ENCODE assay signal across 11 cellular contexts in genomic region chr3:52468336-52468735, GRCh38. TPM values are rescaled to one million over a fixed set of nuclear protein-coding genes. Genes with fewer than 3 reads are reported as not detected.
DNase-seq lines count a peak whose midpoint lies in the region; ATAC-seq, FAIRE-seq and TF ChIP-seq lines count a peak whose summit lies in the region.
"Had no signal": no experiment of that assay in that cellular context is flagged by ENCODE, and none has a peak within 500 bp of the region (broad histone marks: within the 10 kb centered on the region; RNA-seq: fewer than 3 reads in every experiment).

No MANE protein-coding gene starts in this region.

- intact Hi-C loops in HepG2 (cut with micrococcal nuclease; ENCODE audit: unreplicated experiment) = no loop called here
- intact Hi-C loops in right cardiac atrium (cut with DNase I) = no loop called here
- intact Hi-C loops in vagina (cut with DNase I) = no loop called here

- no peak overlapping the region for H3K4me2 ChIP-seq in HepG2 (ENCODE audit: low read depth, low read length)

- no peaks in the 10 kb centered on the region for H3K27me3 ChIP-seq in liver (ENCODE audit: control insufficient read depth in 4 of 4, insufficient read depth in 4 of 4, low read length in 3 of 4)
- H3K27me3 ChIP-seq in HepG2 (ENCODE audit: control insufficient read depth in 1 of 2, insufficient read depth in 2 of 2, low read length in 2 of 2) = no peaks in the 10 kb centered on the region
- H3K27me3 ChIP-seq in right cardiac atrium (ENCODE audit: control insufficient read depth, insufficient read depth) = no peaks in the 10 kb centered on the region
- H3K27me3 ChIP-seq in vagina = no peaks in the 10 kb centered on the region

- H3K4me1 ChIP-seq in liver (ENCODE audit: control insufficient read depth in 4 of 4, insufficient read depth in 4 of 4, low read length in 3 of 4) (peaks cover 3 to 37% (median 26%) of the 10 kb centered on the region in 4 donors), HepG2 (ENCODE audit: insufficient read depth, low read length) (peaks cover 9% of the 10 kb centered on the region; the same call in 1 of the 2 replicates), right cardiac atrium (ENCODE audit: control insufficient read depth, insufficient read depth, low read length) (peaks cover 6% of the 10 kb centered on the region), vagina (peaks cover 10% of the 10 kb centered on the region)

- in situ Hi-C loops in HepG2 (cut with HindIII; ENCODE audit: extremely low pct_ligation_motif_present, low pct_unique_long_range_greater_than_20kb) = no loop called here

- H3K36me3 Mint-ChIP-seq in brain = peaks cover 67% of the 10 kb centered on the region

- H3K27ac Mint-ChIP-seq in brain = peak overlapping the region; percentile 20 to 88 (median 81)

- no peak overlapping the region for H2AFZ ChIP-seq in HepG2 (ENCODE audit: low read length)

- H3K27me3 Mint-ChIP-seq in brain = no peaks in the 10 kb centered on the region

- TF ChIP-seq RAD21 in liver (IDR thresholded peaks at IDR 0.05) = no peak
- no peak for TF ChIP-seq RAD21 in HepG2 (CRISPR knock-in tag; IDR thresholded peaks at IDR 0.05)

- H3K4me3 Mint-ChIP-seq in brain = peak overlapping the region in 2 of 5 experiments; percentile 36 to 45

- TF ChIP-seq CTCF in liver (IDR thresholded peaks at IDR 0.05; ENCODE audit: low read depth, low read length, missing input control) (no peak), HepG2 (CRISPR knock-in tag; IDR thresholded peaks at IDR 0.05) (no peak), brain (conservative IDR thresholded peaks at IDR 0.05) (no peak), vagina (IDR thresholded peaks at IDR 0.05) (no peak), GM20000 (IDR thresholded peaks at IDR 0.05; ENCODE audit: extremely low read depth, missing control alignments) (no peak)

- no peak overlapping the region for H3K9ac ChIP-seq in liver (ENCODE audit: low read depth in 1 of 2, low read length in 2 of 2)
- no peak overlapping the region for H3K9ac ChIP-seq in HepG2 (ENCODE audit: insufficient read depth, low read depth, low read length)

- POLR2A ChIA-PET in HepG2 (lab: Yijun Ruan, JAX) = no interaction called here

- H3K36me3 ChIP-seq in liver (ENCODE audit: control insufficient read depth in 4 of 4, insufficient read depth in 3 of 4, low read depth in 1 of 4, low read length in 3 of 4) (peaks cover 0 to 6% (median 1%) of the 10 kb centered on the region in 4 donors), HepG2 (replicated peaks in 1 of 2; ENCODE audit: control insufficient read depth in 1 of 2, insufficient read depth in 2 of 2, low read length in 2 of 2) (peaks cover 13 to 42% of the 10 kb centered on the region in 2 experiments), vagina (peaks cover 0 to 29% of the 10 kb centered on the region in 2 donors)

- no peak for DNase-seq in HepG2 (ENCODE audit: low spot score)
- peak in 2 of 3 donors; percentile 43 to 59 for DNase-seq in right cardiac atrium
- no peak for DNase-seq in vagina (ENCODE audit: extremely low spot score in 2 of 2)
- no peak for DNase-seq in GM20000 (ENCODE audit: low spot score)
- no peak for DNase-seq in GOT3 (lab: John Stamatoyannopoulos, UW)
- DNase-seq in urothelium cell line (ENCODE audit: low spot score) = no peak
- DNase-seq: activated CD8-positive, alpha-beta memory T cell treated with anti-CD3 and anti-CD28 coated beads, Interleukin-2, amount 50 U/mL, for 4 hours; NCI-H1092 treated with DMSO at 0.1 percent for 48 hours; T-helper 2 cell had no signal

- H3K27ac ChIP-seq in liver (ENCODE audit: low read depth in 1 of 2, low read length in 2 of 2) = no peak overlapping the region
- H3K27ac ChIP-seq in HepG2 (ENCODE audit: extremely low read length, insufficient read depth, low read length) = no peak overlapping the region
- H3K27ac ChIP-seq in right cardiac atrium (ENCODE audit: low read length) = peak overlapping the region; percentile 43
- H3K27ac ChIP-seq in vagina = peak overlapping the region; percentile 4

- TF ChIP-seq POLR2A in HepG2 (IDR thresholded peaks at IDR 0.05; ENCODE audit: insufficient read depth in 1 of 2, low read depth in 2 of 2, low read length in 2 of 2) (no peak), vagina (IDR thresholded peaks at IDR 0.05) (no peak)

- BruUV-seq in HepG2 (replicated peaks; lab: Mats Ljungman, UMichigan) = no TSS peak

- H3K4me3 ChIP-seq in liver (ENCODE audit: low read depth in 1 of 3, low read length in 3 of 3) (no peak overlapping the region), HepG2 (replicated peaks in 1 of 3; ENCODE audit: insufficient read depth in 1 of 3, low read depth in 2 of 3, low read length in 3 of 3) (no peak overlapping the region), right cardiac atrium (ENCODE audit: low read length) (no peak overlapping the region), vagina (no peak overlapping the region)

- no peak for FAIRE-seq in HepG2 (lab: Jason Lieb, UNC)
- no peak for FAIRE-seq in urothelium cell line (lab: Jason Lieb, UNC)

- ATAC-seq in HepG2 (no peak), right cardiac atrium (peak; percentile 32 to 51)

- CTCF ChIA-PET in HepG2 (lab: Yijun Ruan, JAX; ENCODE audit: low intra/inter-chr PET ratio, low total read pairs) = no interaction called here

- peaks cover 22% of the 10 kb centered on the region for H3K4me1 Mint-ChIP-seq in brain

- H4K20me1 ChIP-seq in HepG2 (ENCODE audit: insufficient read depth, low read length) = 0 out of 2 replicates have a peak, but pooled peaks cover 4% of the 10 kb centered on the region

- WGBS in liver = 75% methylated on average over 9 of the region's 9 CpGs
- 89% methylated on average over 9 of the region's 9 CpGs for WGBS in HepG2 (ENCODE audit: low lambda C conversion rate)
- 26% methylated on average over 9 of the region's 9 CpGs for whole genome bisulfite sequencing in right cardiac atrium

- TF ChIP-seq EP300 in HepG2 (IDR thresholded peaks at IDR 0.05; ENCODE audit: low read depth in 2 of 2, low read length in 2 of 2) (no peak), HepG2 (CRISPR knock-in tag; IDR thresholded peaks at IDR 0.05; ENCODE audit: borderline replicate concordance) (no peak)

- no peaks in the 10 kb centered on the region for H3K9me3 ChIP-seq in liver (ENCODE audit: control insufficient read depth in 4 of 4, low read length in 3 of 4)
- no peaks in the 10 kb centered on the region for H3K9me3 ChIP-seq in HepG2 (ENCODE audit: low read length)
- no peaks in the 10 kb centered on the region for H3K9me3 ChIP-seq in right cardiac atrium (ENCODE audit: control insufficient read depth, low read length)
- no peaks in the 10 kb centered on the region for H3K9me3 ChIP-seq in vagina

- H3K9me3 Mint-ChIP-seq in brain = no peaks in the 10 kb centered on the region

- H3K79me2 ChIP-seq in HepG2 (ENCODE audit: insufficient read depth, low read length) = peaks cover 1% of the 10 kb centered on the region

RNA-seq across cellular contexts. Expression of gene NISCH, which starts 12.9 kb away (rescaled TPM):
- total RNA-seq in liver = 10 to 100 TPM; 18.5 to 39.8 TPM
- 10 to 100 TPM; 10.8 to 16.7 TPM for polyA plus RNA-seq in liver
- total RNA-seq in HepG2 (2016; rRNA removed; fragmentation: Illumina TruSeq; extraction: Trizol) = 15.3 and 27.0 TPM in 2 replicates
- 10.8 and 11.5 TPM in 2 replicates for total RNA-seq in HepG2 (2016; cell fraction: cytosol; rRNA removed; fragmentation: Illumina TruSeq; extraction: Trizol; ENCODE audit: low read depth)
- 10.9 and 25.7 TPM in 2 replicates for total RNA-seq in HepG2 (2016; cell fraction: insoluble cytoplasmic fraction; rRNA removed; fragmentation: Illumina TruSeq; extraction: Trizol)
- total RNA-seq in HepG2 (2016; cell fraction: membrane; rRNA removed; fragmentation: Illumina TruSeq; extraction: Trizol) = 11.3 and 12.4 TPM in 2 replicates
- total RNA-seq in HepG2 (2016; cell fraction: nucleus; rRNA removed; fragmentation: Illumina TruSeq; extraction: Trizol) = 36.6 and 40.4 TPM in 2 replicates
- polyA plus RNA-seq in HepG2 (2011; rRNA removed) = 47.6 and 63.0 TPM in 2 replicates
- polyA plus RNA-seq in HepG2 (2011; cell fraction: cytosol; rRNA removed) = 17.8 and 20.4 TPM in 2 replicates
- polyA plus RNA-seq in HepG2 (2011; cell fraction: nucleus; rRNA removed) = 441 and 512 TPM in 2 replicates
- polyA plus RNA-seq in HepG2 (2012) = 31.6 and 39.4 TPM in 2 replicates
- polyA plus RNA-seq in HepG2 (2016; cell fraction: cytosol; fragmentation: Illumina TruSeq; extraction: Trizol; ENCODE audit: low read depth) = 3.2 and 3.7 TPM in 2 replicates
- 9.4 and 12.9 TPM in 2 replicates for polyA plus RNA-seq in HepG2 (2016; cell fraction: insoluble cytoplasmic fraction; fragmentation: Illumina TruSeq; extraction: Trizol; ENCODE audit: low read depth)
- polyA plus RNA-seq in HepG2 (2016; cell fraction: membrane; fragmentation: Illumina TruSeq; extraction: Trizol; ENCODE audit: low read depth) = 6.4 and 6.7 TPM in 2 replicates
- polyA plus RNA-seq in HepG2 (2016; cell fraction: nucleus; fragmentation: Illumina TruSeq; extraction: Trizol; ENCODE audit: insufficient read depth, low read depth) = 96.6 and 101 TPM in 2 replicates
- polyA minus RNA-seq in HepG2 (2011; rRNA and poly(A)+ RNA removed; ENCODE audit: low replicate concordance) = 50.0 and 58.0 TPM in 2 replicates
- polyA minus RNA-seq in HepG2 (2011; cell fraction: cytosol; rRNA and poly(A)+ RNA removed) = 15.2 and 15.4 TPM in 2 replicates
- polyA minus RNA-seq in HepG2 (2011; cell fraction: nucleus; rRNA and poly(A)+ RNA removed) = 97.0 and 102 TPM in 2 replicates
- 51.3 TPM for polyA plus RNA-seq in brain (ENCODE audit: insufficient read depth, low read depth, low replicate concordance)
- 10 to 100 TPM; 48.6 to 59.2 (median 53.0) TPM for total RNA-seq in right cardiac atrium
- polyA plus RNA-seq in right cardiac atrium = 31.2 TPM
- 103 TPM for total RNA-seq in vagina

RNA-seq across cellular contexts. Expression of gene TNNC1, which starts 14.5 kb away (rescaled TPM):
- under 1 TPM; 0.28 to 0.75 TPM for total RNA-seq in liver
- polyA plus RNA-seq in liver = under 1 TPM; 0.21 to 0.42 TPM
- 11.8 and 18.7 TPM in 2 replicates for total RNA-seq in HepG2 (2016; rRNA removed; fragmentation: Illumina TruSeq; extraction: Trizol)
- total RNA-seq in HepG2 (2016; cell fraction: cytosol; rRNA removed; fragmentation: Illumina TruSeq; extraction: Trizol; ENCODE audit: low read depth) = 4.4 and 4.6 TPM in 2 replicates
- 13.2 and 20.1 TPM in 2 replicates for total RNA-seq in HepG2 (2016; cell fraction: insoluble cytoplasmic fraction; rRNA removed; fragmentation: Illumina TruSeq; extraction: Trizol)
- 2.5 and 5.3 TPM in 2 replicates for total RNA-seq in HepG2 (2016; cell fraction: membrane; rRNA removed; fragmentation: Illumina TruSeq; extraction: Trizol)
- total RNA-seq in HepG2 (2016; cell fraction: nucleus; rRNA removed; fragmentation: Illumina TruSeq; extraction: Trizol) = 5.4 and 5.7 TPM in 2 replicates
- 36.4 and 39.5 TPM in 2 replicates for polyA plus RNA-seq in HepG2 (2011; rRNA removed)
- 53.0 and 54.8 TPM in 2 replicates for polyA plus RNA-seq in HepG2 (2011; cell fraction: cytosol; rRNA removed)
- polyA plus RNA-seq in HepG2 (2011; cell fraction: nucleus; rRNA removed) = 14.3 and 16.8 TPM in 2 replicates
- 10.9 and 12.3 TPM in 2 replicates for polyA plus RNA-seq in HepG2 (2012)
- 3.3 and 4.0 TPM in 2 replicates for polyA plus RNA-seq in HepG2 (2016; cell fraction: cytosol; fragmentation: Illumina TruSeq; extraction: Trizol; ENCODE audit: low read depth)
- polyA plus RNA-seq in HepG2 (2016; cell fraction: insoluble cytoplasmic fraction; fragmentation: Illumina TruSeq; extraction: Trizol; ENCODE audit: low read depth) = 17.1 and 18.1 TPM in 2 replicates
- 2.7 and 3.3 TPM in 2 replicates for polyA plus RNA-seq in HepG2 (2016; cell fraction: membrane; fragmentation: Illumina TruSeq; extraction: Trizol; ENCODE audit: low read depth)
- 6.6 and 10.5 TPM in 2 replicates for polyA plus RNA-seq in HepG2 (2016; cell fraction: nucleus; fragmentation: Illumina TruSeq; extraction: Trizol; ENCODE audit: insufficient read depth, low read depth)
- 7.0 and 8.2 TPM in 2 replicates for polyA minus RNA-seq in HepG2 (2011; rRNA and poly(A)+ RNA removed; ENCODE audit: low replicate concordance)
- 4.5 and 5.4 TPM in 2 replicates for polyA minus RNA-seq in HepG2 (2011; cell fraction: cytosol; rRNA and poly(A)+ RNA removed)
- polyA minus RNA-seq in HepG2 (2011; cell fraction: nucleus; rRNA and poly(A)+ RNA removed) = 4.5 and 4.6 TPM in 2 replicates
- polyA plus RNA-seq in brain (ENCODE audit: insufficient read depth, low read depth, low replicate concordance) = not detected
- total RNA-seq in right cardiac atrium = 1,000 to 10,000 TPM; 2,349 to 3,477 (median 2,851) TPM
- polyA plus RNA-seq in right cardiac atrium = 6,305 TPM
- total RNA-seq in vagina = 1.7 TPM

RNA-seq across cellular contexts. Expression of gene SEMA3G, which starts 23.4 kb away (rescaled TPM):
- total RNA-seq in liver (1 to 10 TPM in 1 of 2 donors, under 1 TPM in 1; 0.47 to 1.2 TPM), HepG2 (2016; rRNA removed; fragmentation: Illumina TruSeq; extraction: Trizol) (2.0 and 6.1 TPM in 2 replicates), right cardiac atrium (10 to 100 TPM in 1 of 4 donors, 1 to 10 TPM in 3; 4.7 to 13.1 (median 8.3) TPM), vagina (8.3 TPM)
- polyA plus RNA-seq in liver (1 to 10 TPM in 1 of 2 donors, under 1 TPM in 1; 0.49 to 1.0 TPM), HepG2 (2011; rRNA removed) (8.3 and 13.4 TPM in 2 replicates), brain (ENCODE audit: insufficient read depth, low read depth, low replicate concordance) (5.0 TPM), right cardiac atrium (11.2 TPM)
- total RNA-seq in HepG2 (2016; cell fraction: cytosol; rRNA removed; fragmentation: Illumina TruSeq; extraction: Trizol; ENCODE audit: low read depth) = 0.44 and 0.61 TPM in 2 replicates
- 1.9 and 7.2 TPM in 2 replicates for total RNA-seq in HepG2 (2016; cell fraction: insoluble cytoplasmic fraction; rRNA removed; fragmentation: Illumina TruSeq; extraction: Trizol)
- total RNA-seq in HepG2 (2016; cell fraction: membrane; rRNA removed; fragmentation: Illumina TruSeq; extraction: Trizol) = 1.0 and 1.1 TPM in 2 replicates
- total RNA-seq in HepG2 (2016; cell fraction: nucleus; rRNA removed; fragmentation: Illumina TruSeq; extraction: Trizol) = 5.8 and 8.3 TPM in 2 replicates
- polyA plus RNA-seq in HepG2 (2011; cell fraction: cytosol; rRNA removed) = 8.0 and 10.3 TPM in 2 replicates
- 21.7 and 30.5 TPM in 2 replicates for polyA plus RNA-seq in HepG2 (2011; cell fraction: nucleus; rRNA removed)
- 14.2 and 15.4 TPM in 2 replicates for polyA plus RNA-seq in HepG2 (2012)
- polyA plus RNA-seq in HepG2 (2016; cell fraction: cytosol; fragmentation: Illumina TruSeq; extraction: Trizol; ENCODE audit: low read depth) = 0.33 and 0.36 TPM in 2 replicates
- polyA plus RNA-seq in HepG2 (2016; cell fraction: insoluble cytoplasmic fraction; fragmentation: Illumina TruSeq; extraction: Trizol; ENCODE audit: low read depth) = 1.4 and 2.1 TPM in 2 replicates
- polyA plus RNA-seq in HepG2 (2016; cell fraction: membrane; fragmentation: Illumina TruSeq; extraction: Trizol; ENCODE audit: low read depth) = 0.62 and 0.71 TPM in 2 replicates
- polyA plus RNA-seq in HepG2 (2016; cell fraction: nucleus; fragmentation: Illumina TruSeq; extraction: Trizol; ENCODE audit: insufficient read depth, low read depth) = 8.4 and 8.8 TPM in 2 replicates
- polyA minus RNA-seq in HepG2 (2011; rRNA and poly(A)+ RNA removed; ENCODE audit: low replicate concordance) = 1.2 and 22.3 TPM in 2 replicates
- 6.4 and 10.0 TPM in 2 replicates for polyA minus RNA-seq in HepG2 (2011; cell fraction: cytosol; rRNA and poly(A)+ RNA removed)
- 11.9 and 12.6 TPM in 2 replicates for polyA minus RNA-seq in HepG2 (2011; cell fraction: nucleus; rRNA and poly(A)+ RNA removed)

RNA-seq across cellular contexts. Expression of gene STAB1, which starts 26.8 kb away (rescaled TPM):
- total RNA-seq in liver (100 to 1,000 TPM in 1 of 2 donors, 10 to 100 TPM in 1; 43.0 to 198 TPM), HepG2 (2016; rRNA removed; fragmentation: Illumina TruSeq; extraction: Trizol) (0.09 and 0.28 TPM in 2 replicates), right cardiac atrium (100 to 1,000 TPM in 2 of 4 donors, 10 to 100 TPM in 2; 91.9 to 159 (median 101) TPM), vagina (124 TPM)
- polyA plus RNA-seq in liver (10 to 100 TPM; 42.0 to 99.9 TPM), HepG2 (2011; rRNA removed) (0.34 and 0.59 TPM in 2 replicates), brain (ENCODE audit: insufficient read depth, low read depth, low replicate concordance) (10.7 TPM), right cardiac atrium (69.5 TPM)
- not detected in 2 replicates for total RNA-seq in HepG2 (2016; cell fraction: cytosol; rRNA removed; fragmentation: Illumina TruSeq; extraction: Trizol; ENCODE audit: low read depth)
- 0.11 and 0.18 TPM in 2 replicates for total RNA-seq in HepG2 (2016; cell fraction: insoluble cytoplasmic fraction; rRNA removed; fragmentation: Illumina TruSeq; extraction: Trizol)
- total RNA-seq in HepG2 (2016; cell fraction: membrane; rRNA removed; fragmentation: Illumina TruSeq; extraction: Trizol) = 0.31 TPM in 1 of 2 replicates, not detected in the other
- 0.13 and 0.16 TPM in 2 replicates for total RNA-seq in HepG2 (2016; cell fraction: nucleus; rRNA removed; fragmentation: Illumina TruSeq; extraction: Trizol)
- polyA plus RNA-seq in HepG2 (2011; cell fraction: cytosol; rRNA removed) = 0.13 and 0.16 TPM in 2 replicates
- 4.1 and 4.3 TPM in 2 replicates for polyA plus RNA-seq in HepG2 (2011; cell fraction: nucleus; rRNA removed)
- polyA plus RNA-seq in HepG2 (2012) = 0.23 and 0.24 TPM in 2 replicates
- polyA plus RNA-seq in HepG2 (2016; cell fraction: cytosol; fragmentation: Illumina TruSeq; extraction: Trizol; ENCODE audit: low read depth) = 0.02 and 0.14 TPM in 2 replicates
- polyA plus RNA-seq in HepG2 (2016; cell fraction: insoluble cytoplasmic fraction; fragmentation: Illumina TruSeq; extraction: Trizol; ENCODE audit: low read depth) = 0.10 TPM in 1 of 2 replicates, not detected in the other
- not detected in 2 replicates for polyA plus RNA-seq in HepG2 (2016; cell fraction: membrane; fragmentation: Illumina TruSeq; extraction: Trizol; ENCODE audit: low read depth)
- 0.30 TPM in 1 of 2 replicates, not detected in the other for polyA plus RNA-seq in HepG2 (2016; cell fraction: nucleus; fragmentation: Illumina TruSeq; extraction: Trizol; ENCODE audit: insufficient read depth, low read depth)
- polyA minus RNA-seq in HepG2 (2011; rRNA and poly(A)+ RNA removed; ENCODE audit: low replicate concordance) = 0.26 and 1.0 TPM in 2 replicates
- polyA minus RNA-seq in HepG2 (2011; cell fraction: cytosol; rRNA and poly(A)+ RNA removed) = 0.30 TPM in 1 of 2 replicates, not detected in the other
- polyA minus RNA-seq in HepG2 (2011; cell fraction: nucleus; rRNA and poly(A)+ RNA removed) = 0.50 and 0.90 TPM in 2 replicates

RNA-seq across cellular contexts. Expression of gene PHF7, which starts 57.9 kb away (rescaled TPM):
- total RNA-seq in liver (1 to 10 TPM; 4.7 to 7.8 TPM), HepG2 (2016; rRNA removed; fragmentation: Illumina TruSeq; extraction: Trizol) (4.5 and 5.2 TPM in 2 replicates), right cardiac atrium (10 to 100 TPM; 15.9 to 28.5 (median 18.3) TPM), vagina (13.5 TPM)
- polyA plus RNA-seq in liver (1 to 10 TPM; 1.6 to 2.8 TPM), HepG2 (2011; rRNA removed) (8.8 and 12.6 TPM in 2 replicates), brain (ENCODE audit: insufficient read depth, low read depth, low replicate concordance) (10.9 TPM), right cardiac atrium (10.9 TPM)
- 6.6 and 9.4 TPM in 2 replicates for total RNA-seq in HepG2 (2016; cell fraction: cytosol; rRNA removed; fragmentation: Illumina TruSeq; extraction: Trizol; ENCODE audit: low read depth)
- total RNA-seq in HepG2 (2016; cell fraction: insoluble cytoplasmic fraction; rRNA removed; fragmentation: Illumina TruSeq; extraction: Trizol) = 4.7 TPM in 2 replicates
- total RNA-seq in HepG2 (2016; cell fraction: membrane; rRNA removed; fragmentation: Illumina TruSeq; extraction: Trizol) = 8.8 and 9.5 TPM in 2 replicates
- total RNA-seq in HepG2 (2016; cell fraction: nucleus; rRNA removed; fragmentation: Illumina TruSeq; extraction: Trizol) = 5.2 and 5.7 TPM in 2 replicates
- 5.8 and 6.9 TPM in 2 replicates for polyA plus RNA-seq in HepG2 (2011; cell fraction: cytosol; rRNA removed)
- 20.4 and 21.4 TPM in 2 replicates for polyA plus RNA-seq in HepG2 (2011; cell fraction: nucleus; rRNA removed)
- 6.3 and 8.7 TPM in 2 replicates for polyA plus RNA-seq in HepG2 (2012)
- 4.0 and 5.7 TPM in 2 replicates for polyA plus RNA-seq in HepG2 (2016; cell fraction: cytosol; fragmentation: Illumina TruSeq; extraction: Trizol; ENCODE audit: low read depth)
- 4.4 and 4.9 TPM in 2 replicates for polyA plus RNA-seq in HepG2 (2016; cell fraction: insoluble cytoplasmic fraction; fragmentation: Illumina TruSeq; extraction: Trizol; ENCODE audit: low read depth)
- 5.7 and 8.0 TPM in 2 replicates for polyA plus RNA-seq in HepG2 (2016; cell fraction: membrane; fragmentation: Illumina TruSeq; extraction: Trizol; ENCODE audit: low read depth)
- polyA plus RNA-seq in HepG2 (2016; cell fraction: nucleus; fragmentation: Illumina TruSeq; extraction: Trizol; ENCODE audit: insufficient read depth, low read depth) = 11.1 and 11.4 TPM in 2 replicates
- 6.1 and 6.8 TPM in 2 replicates for polyA minus RNA-seq in HepG2 (2011; rRNA and poly(A)+ RNA removed; ENCODE audit: low replicate concordance)
- 3.0 and 4.6 TPM in 2 replicates for polyA minus RNA-seq in HepG2 (2011; cell fraction: cytosol; rRNA and poly(A)+ RNA removed)
- polyA minus RNA-seq in HepG2 (2011; cell fraction: nucleus; rRNA and poly(A)+ RNA removed) = 17.4 and 17.6 TPM in 2 replicates

Comparison
In these comparisons a context has a peak if more than half of its experiments do, and no peak if none do; other contexts are left out.
1. H3K27ac ChIP-seq: peak in right cardiac atrium (single experiment) and vagina (single experiment); none in liver (0 of 2) and HepG2 (single experiment).
2. DNase-seq: peak in right cardiac atrium (2 of 3); none in HepG2 (single experiment), vagina (0 of 2), GM20000 (single experiment), GOT3 (single experiment) and urothelium cell line (single experiment).
3. RNA of gene TNNC1, which starts 14.5 kb away (total RNA-seq): 2,349 to 3,477 TPM in right cardiac atrium; 2.5 to 20.1 TPM in HepG2, 1.7 TPM in vagina (single experiment) and 0.28 to 0.75 TPM in liver; every median in the first group is over 100 times any median in the second.